Comparison of ENCODE assay signal across 8 cellular contexts in the genomic region with DNA sequence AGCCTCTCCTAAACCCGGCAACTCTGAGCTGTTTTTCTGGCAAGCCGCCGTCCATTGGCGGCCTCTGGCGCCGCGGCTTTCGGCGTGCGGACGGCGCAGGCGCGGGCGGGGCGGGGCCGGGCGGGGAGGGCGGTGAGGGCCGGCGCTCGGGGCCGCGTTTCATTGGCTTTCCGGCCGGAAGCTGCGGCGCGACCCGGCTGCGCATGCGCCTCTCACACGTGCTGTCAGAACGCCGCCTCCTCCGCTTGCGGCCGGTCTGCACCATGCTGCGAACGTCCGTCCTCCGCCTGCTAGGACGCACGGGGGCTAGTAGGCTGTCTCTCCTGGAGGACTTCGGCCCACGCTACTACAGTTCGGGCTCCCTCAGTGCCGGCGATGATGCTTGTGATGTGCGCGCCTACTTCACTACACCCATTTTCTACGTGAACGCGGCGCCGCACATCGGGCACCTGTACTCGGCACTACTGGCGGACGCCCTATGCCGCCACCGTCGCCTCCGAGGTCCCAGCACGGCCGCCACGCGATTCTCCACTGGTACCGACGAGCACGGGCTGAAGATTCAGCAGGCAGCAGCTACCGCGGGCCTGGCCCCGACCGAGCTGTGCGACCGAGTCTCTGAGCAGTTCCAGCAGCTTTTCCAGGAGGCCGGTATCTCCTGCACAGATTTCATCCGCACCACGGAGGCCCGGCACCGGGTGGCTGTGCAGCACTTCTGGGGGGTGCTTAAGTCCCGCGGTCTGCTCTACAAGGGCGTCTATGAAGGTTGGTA. TPM values are rescaled to one million over a fixed set of nuclear protein-coding genes. Genes with fewer than 3 reads are reported as not detected.
A peak's percentile ranks its signal among the peaks of the same experiment; 100 is the strongest.
DNase-seq lines count a peak whose midpoint lies in the region; ATAC-seq and TF ChIP-seq lines count a peak whose summit lies in the region.

Gene MARS2, plus strand, starts transcription at position 227 of the 769 bp plus-strand sequence. Its CDS starts 37 bp downstream, at position 264.

- peak; percentile 92 for TF ChIP-seq POLR2A in GM19193 (IDR thresholded peaks at IDR 0.05; ENCODE audit: extremely low read depth, insufficient read depth, insufficient read length)

- H3K27me3 Mint-ChIP-seq in chondrocyte (ENCODE audit: low read depth): no peaks in the 10 kb centered on the region

- H3K27ac Mint-ChIP-seq in chondrocyte (ENCODE audit: unreplicated experiment): peak within 1 kb of the TSS; percentile 90

- peaks cover 1% of the 10 kb centered on the region for H3K36me3 Mint-ChIP-seq in chondrocyte (ENCODE audit: low read depth)

- H3K4me1 Mint-ChIP-seq in chondrocyte (ENCODE audit: low read depth): peaks cover 43% of the 10 kb centered on the region

- H3K9me3 Mint-ChIP-seq in chondrocyte (ENCODE audit: low read depth): no peaks in the 10 kb centered on the region

- TF ChIP-seq CTCF in chondrocyte (IDR thresholded peaks at IDR 0.05): no peak

- ATAC-seq in HG03432 (IDR thresholded peaks at IDR 0.05; ENCODE audit: unreplicated experiment): peak; percentile 89

- DNase-seq in Ammon's horn (ENCODE audit: low spot score): peak; percentile 94
- peak; percentile 91 for DNase-seq in NCI-H510A treated with DMSO at 0.1 percent for 48 hours (lab: John Stamatoyannopoulos, UW)
- peak; percentile 84 to 87 for DNase-seq in activated CD4-positive, alpha-beta T cell treated with anti-CD3 and anti-CD28 coated beads for 24 hours (ENCODE audit: low read depth in 2 of 2)
- DNase-seq in chondrocyte (ENCODE audit: low spot score): peak; percentile 94
- DNase-seq in kidney glomerular epithelial cell (lab: John Stamatoyannopoulos, UW): peak; percentile 92
- DNase-seq in stimulated activated CD4-positive, alpha-beta T cell treated with anti-CD3 and anti-CD28 coated beads, Interleukin-1b, Interleukin-23, amount 100 ng/mL, for 1 hour (ENCODE audit: low read depth in 2 of 2): peak; percentile 79 to 84

- H3K4me3 Mint-ChIP-seq in chondrocyte (ENCODE audit: unreplicated experiment): peak within 1 kb of the TSS; percentile 94

RNA-seq across cellular contexts. Expression of gene MARS2, which starts in this region (rescaled TPM):
- 2.9 to 4.0 TPM (median 3.1 TPM) in 3 replicates for total RNA-seq in chondrocyte

Comparison
In these comparisons a context has a peak if more than half of its experiments do, and no peak if none do; other contexts are left out.
1. Peak in every context shown above with its lines: DNase-seq and ATAC-seq.